Comparison of ENCODE assay signal across 9 cellular contexts in the genomic region with DNA sequence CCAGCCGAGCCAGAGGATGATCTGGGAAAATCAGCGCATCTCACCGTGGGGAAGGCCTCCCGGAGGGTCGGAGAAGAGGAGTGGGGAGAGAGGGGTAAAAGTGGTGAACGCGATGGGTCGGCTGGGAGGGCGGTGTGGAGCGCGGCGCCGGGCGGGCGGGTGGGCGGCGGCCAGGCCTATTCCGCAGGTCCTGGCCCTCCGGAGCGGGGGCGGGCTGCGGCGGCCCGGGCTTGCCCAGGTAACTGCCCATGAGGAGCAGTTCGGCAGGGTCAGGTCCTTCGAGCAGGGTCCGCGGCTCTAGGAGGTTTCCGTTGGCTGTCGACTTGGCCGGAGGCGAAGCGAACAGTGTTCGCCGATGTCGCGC. TPM values are rescaled to one million over a fixed set of nuclear protein-coding genes. Genes with fewer than 3 reads are reported as not detected.
DNase-seq lines count a peak whose midpoint lies in the region; ATAC-seq and TF ChIP-seq lines count a peak whose summit lies in the region.
"Not testable (repeated sequence)": the region's sequence is repeated elsewhere in the genome, so short reads cannot be mapped to it uniquely, and the experiment has no call there.
"Had no signal": no experiment of that assay in that cellular context is flagged by ENCODE, and none has a peak within 500 bp of the region (broad histone marks: within the 10 kb centered on the region; RNA-seq: fewer than 3 reads in every experiment).

No MANE protein-coding gene starts in this region.

- not testable (repeated sequence) for H3K4me1 ChIP-seq in ACC112 (ENCODE audit: control insufficient read depth, insufficient read depth, low read length, unreplicated experiment); OCI-LY1 (ENCODE audit: insufficient read depth, low read length, severe bottlenecking); left lung

- not testable (repeated sequence) for H3K27me3 Mint-ChIP-seq in activated naive CD4-positive, alpha-beta T cell treated with anti-CD3 and anti-CD28 coated beads for 36 hours (ENCODE audit: low read depth)

- not testable (repeated sequence) for H3K9me2 ChIP-seq in OCI-LY1 (ENCODE audit: low read depth, low read length)

- peak overlapping the region; percentile 86 for H3K27ac Mint-ChIP-seq in activated naive CD4-positive, alpha-beta T cell treated with anti-CD3 and anti-CD28 coated beads for 36 hours

- CTCF ChIA-PET in activated naive CD4-positive, alpha-beta T cell treated with anti-CD3 and anti-CD28 coated beads for 36 hours (lab: Charles Lee) = not testable (repeated sequence)

- H3K9me3 ChIP-seq in OCI-LY1 (ENCODE audit: low read length); left lung: not testable (repeated sequence)

- intact Hi-C loops in activated naive CD4-positive, alpha-beta T cell treated with anti-CD3 and anti-CD28 coated beads for 36 hours (cut with micrococcal nuclease); left lung (cut with DNase I): not testable (repeated sequence)

- H3K4me2 ChIP-seq in OCI-LY1 (ENCODE audit: low read length) = peak overlapping the region; percentile 67

- H3K36me3 ChIP-seq in ACC112 (ENCODE audit: insufficient read depth, low read length) = peaks cover 17% of the 10 kb centered on the region; the same call in 1 of the 2 replicates
- peaks cover 43% of the 10 kb centered on the region for H3K36me3 ChIP-seq in OCI-LY1 (ENCODE audit: insufficient read depth, low read length)
- H3K36me3 ChIP-seq in left lung = peaks cover 8 to 38% of the 10 kb centered on the region in 2 donors

- H3K4me3 Mint-ChIP-seq in activated naive CD4-positive, alpha-beta T cell treated with anti-CD3 and anti-CD28 coated beads for 36 hours = peak overlapping the region; percentile 88

- TF ChIP-seq CTCF in OCI-LY1 (IDR thresholded peaks at IDR 0.05; ENCODE audit: low read length); left lung (IDR thresholded peaks at IDR 0.05); retinal pigment epithelial cell (conservative IDR thresholded peaks at IDR 0.05; ENCODE audit: low read depth, low read length): not testable (repeated sequence)

- H3K79me2 ChIP-seq in ACC112 (ENCODE audit: control insufficient read depth, insufficient read depth, low read length, unreplicated experiment) = peaks cover 16% of the 10 kb centered on the region
- H3K79me2 ChIP-seq in OCI-LY1 (ENCODE audit: insufficient read depth, low read length) = not testable (repeated sequence)

- H4K20me1 ChIP-seq in OCI-LY1 (ENCODE audit: insufficient read depth, low read length) = not testable (repeated sequence)

- H3F3A ChIP-seq in OCI-LY1 (ENCODE audit: insufficient read depth, low read length) = not testable (repeated sequence)

- H2AFZ ChIP-seq in ACC112 (ENCODE audit: low read length, unreplicated experiment); OCI-LY1 (ENCODE audit: low read length): not testable (repeated sequence)

- H3K27me3 ChIP-seq in ACC112 (ENCODE audit: insufficient read depth, low read length); OCI-LY1 (ENCODE audit: insufficient read depth, low read length); left lung: not testable (repeated sequence)

- H3K4me3 ChIP-seq in ACC112 (ENCODE audit: low read depth, low read length) (peak overlapping the region; percentile 65), OCI-LY1 (ENCODE audit: low read depth, low read length, poor library complexity, severe bottlenecking) (peak overlapping the region; percentile 78), left lung (peak overlapping the region; percentile 41 to 49), retinal pigment epithelial cell (ENCODE audit: low read length) (peak overlapping the region; percentile 52)

- peak; percentile 48 for ATAC-seq in GM19351 (IDR thresholded peaks at IDR 0.05; ENCODE audit: unreplicated experiment)
- peak; percentile 41 for ATAC-seq in HG02885 (IDR thresholded peaks at IDR 0.05; ENCODE audit: poor library complexity, unreplicated experiment)
- peak; percentile 72 for ATAC-seq in left lung

- H3K9me3 Mint-ChIP-seq in activated naive CD4-positive, alpha-beta T cell treated with anti-CD3 and anti-CD28 coated beads for 36 hours = not testable (repeated sequence)

- H3K9ac ChIP-seq in OCI-LY1 (ENCODE audit: low read length) = peak overlapping the region; percentile 57; the same call in 1 of the 2 replicates

- peaks cover 11% of the 10 kb centered on the region for H3K4me1 Mint-ChIP-seq in activated naive CD4-positive, alpha-beta T cell treated with anti-CD3 and anti-CD28 coated beads for 36 hours (ENCODE audit: low read depth)

- H3K36me3 Mint-ChIP-seq in activated naive CD4-positive, alpha-beta T cell treated with anti-CD3 and anti-CD28 coated beads for 36 hours (ENCODE audit: low read depth) = peaks cover 22% of the 10 kb centered on the region

- H3K27ac ChIP-seq in ACC112 (ENCODE audit: low read depth, low read length); OCI-LY1 (ENCODE audit: low read depth, low read length, poor library complexity, severe bottlenecking): not testable (repeated sequence)
- H3K27ac ChIP-seq in epithelial cell of prostate (peak overlapping the region; percentile 48), left lung (peak overlapping the region in 1 of 2 donors; percentile 80)

- not testable (repeated sequence) for DNase-seq in activated naive CD4-positive, alpha-beta T cell treated with anti-CD3 and anti-CD28 coated beads for 36 hours; epithelial cell of prostate (ENCODE audit: low read depth, low spot score); left lung; retinal pigment epithelial cell (ENCODE audit: low read depth)

RNA-seq across cellular contexts. Expression of gene POM121C, which starts 44.0 kb away (rescaled TPM):
- total RNA-seq in activated naive CD4-positive, alpha-beta T cell treated with anti-CD3 and anti-CD28 coated beads for 36 hours = 10 to 100 TPM; 43.9 to 44.1 TPM
- 10 to 100 TPM; 32.0 to 43.1 TPM for total RNA-seq in left lung

RNA-seq across cellular contexts. Expression of gene TRIM73, which starts 46.7 kb away (rescaled TPM):
- total RNA-seq in activated naive CD4-positive, alpha-beta T cell treated with anti-CD3 and anti-CD28 coated beads for 36 hours = 1 to 10 TPM; 2.6 to 3.0 TPM
- total RNA-seq in left lung = 1 to 10 TPM; 2.0 to 2.8 TPM

RNA-seq across cellular contexts. Expression of gene SPDYE5, which starts 50.0 kb away (rescaled TPM):
- not detected for total RNA-seq in activated naive CD4-positive, alpha-beta T cell treated with anti-CD3 and anti-CD28 coated beads for 36 hours
- not detected for total RNA-seq in left lung
- total RNA-seq: LHCN-M2 had no signal
